8 cellular contexts compared by ENCODE assay signal in genomic region chr11:64284048-64284961, GRCh38. TPM values are rescaled to one million over a fixed set of nuclear protein-coding genes. Genes with fewer than 3 reads are reported as not detected.
DNase-seq lines count a peak whose midpoint lies in the region; ATAC-seq and TF ChIP-seq lines count a peak whose summit lies in the region.

TSS of gene BAD (minus strand) at chr11:64284665. CDS start at chr11:64284368, 297 bp downstream.

- H3K9me3 ChIP-seq in psoas muscle = no peaks in the 10 kb centered on the region

- no peak for TF ChIP-seq CTCF in psoas muscle (IDR thresholded peaks at IDR 0.05)

- H3K36me3 ChIP-seq in psoas muscle (ENCODE audit: insufficient read depth in 1 of 2, low read depth in 1 of 2) = peaks cover 0 to 19% of the 10 kb centered on the region in 2 donors
- H3K36me3 ChIP-seq in urinary bladder (ENCODE audit: insufficient read depth) = no peaks in the 10 kb centered on the region

- H3K27ac ChIP-seq in psoas muscle = peak within 1 kb of the TSS; percentile 93
- H3K27ac ChIP-seq in urinary bladder (ENCODE audit: low read depth) = peak within 1 kb of the TSS; percentile 96

- DNase-seq in NCI-H1930 (lab: John Stamatoyannopoulos, UW) = peak; percentile 85 to 92
- DNase-seq in anterior cingulate cortex (lab: John Stamatoyannopoulos, UW) = peak; percentile 55 to 98 (median 94)
- DNase-seq in left ventricle myocardium superior = peak; percentile 97
- peak; percentile 95 to 97 for DNase-seq in psoas muscle

- no peaks in the 10 kb centered on the region for H3K27me3 ChIP-seq in psoas muscle (ENCODE audit: insufficient read depth in 3 of 3, low read length in 2 of 3)

- ATAC-seq in GM18502 (IDR thresholded peaks at IDR 0.05; ENCODE audit: poor library complexity, unreplicated experiment) (peak; percentile 69), HG02970 (IDR thresholded peaks at IDR 0.05; ENCODE audit: low FRiP score, unreplicated experiment) (peak; percentile 39), left ventricle myocardium superior (peak; percentile 90), psoas muscle (peak; percentile 87 to 93 (median 91))

- H3K4me3 ChIP-seq in psoas muscle (peak within 1 kb of the TSS; percentile 79), urinary bladder (ENCODE audit: low read depth, low read length) (peak within 1 kb of the TSS; percentile 75)

- intact Hi-C loops in T-helper 2 cell treated with Interferon-gamma antibody and Interleukin-4, amounts not matched to agents 100 ng/mL and 5 ng/mL, for 36 hours (cut with micrococcal nuclease) = loop anchor here (2.0 kb wide), 1 partner anchor 44 kb away; the partner anchor contains the start of gene FKBP2
- intact Hi-C loops in left ventricle myocardium superior (cut with micrococcal nuclease) (no loop called here), psoas muscle (cut with DNase I) (loop anchor here (2.0 kb wide), 2 partner anchors 14 to 58 kb away; no protein-coding TSS in a partner anchor)

- WGBS in psoas muscle, 3 donors = 2 to 3% (median 3%) methylated on average over 41 to 44 of the region's 44 CpGs
- 3% methylated on average over 44 of the region's 44 CpGs for WGBS in urinary bladder

- H3K4me1 ChIP-seq in psoas muscle = peaks cover 25% of the 10 kb centered on the region
- H3K4me1 ChIP-seq in urinary bladder (ENCODE audit: insufficient read depth) = no peaks in the 10 kb centered on the region

RNA-seq across cellular contexts. Expression of gene BAD, which starts in this region (rescaled TPM):
- 31.8 and 36.1 TPM in 2 replicates for total RNA-seq in T-helper 2 cell treated with Interferon-gamma antibody and Interleukin-4, amounts not matched to agents 100 ng/mL and 5 ng/mL, for 36 hours
- total RNA-seq in left ventricle myocardium superior (98.7 TPM), psoas muscle (10 to 100 TPM; 29.8 to 32.6 (median 30.4) TPM), urinary bladder (34.2 TPM)
- polyA plus RNA-seq in psoas muscle (100 to 1,000 TPM in 1 of 3 donors, 10 to 100 TPM in 2; 27.7 to 135 (median 69.1) TPM), urinary bladder (111 TPM)

Comparison
In these comparisons a context has a peak if more than half of its experiments do, and no peak if none do; other contexts are left out.
1. Peak in every context shown above with its lines: DNase-seq, ATAC-seq, H3K4me3 ChIP-seq and H3K27ac ChIP-seq.
2. ATAC-seq: peak in every context shown above with its lines; median percentile 91 in psoas muscle; 90 in left ventricle myocardium superior; 69 in GM18502; 39 in HG02970.